In the genomic region with DNA sequence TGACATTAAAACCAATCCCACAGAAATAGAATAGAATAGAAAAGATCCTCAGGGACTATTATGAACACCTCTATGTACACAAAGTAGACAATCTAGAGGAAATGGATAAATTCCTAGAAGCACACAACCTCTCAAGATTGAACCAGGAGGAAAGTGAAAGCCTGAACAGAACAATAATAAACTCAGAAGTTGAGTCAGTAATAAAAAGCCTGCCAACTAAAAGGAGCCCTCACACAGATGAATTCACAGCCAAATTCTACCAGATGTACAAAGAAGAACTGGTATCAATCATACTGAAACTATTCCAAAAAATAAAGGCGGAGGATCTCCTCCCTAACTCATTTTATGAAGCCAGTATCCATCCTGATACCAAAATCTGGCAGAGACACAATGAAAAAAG, we compare ENCODE assay signal across 8 cellular contexts.
"Had no signal": no experiment of that assay in that cellular context is flagged by ENCODE, and none has a peak within 500 bp of the region (broad histone marks: within the 10 kb centered on the region; RNA-seq: fewer than 3 reads in every experiment).

No MANE protein-coding gene starts in this region.

- H3K4me2 ChIP-seq: GM23338 had no signal

- H3K4me3 ChIP-seq: GM23338, K562 had no signal

- FAIRE-seq: H1, H54, HTR-8/SVneo, K562 had no signal

- H2AFZ ChIP-seq: GM23338 had no signal

- DNase-seq: H9, IMR-90, KG1 had no signal

- ATAC-seq: GM23338, K562 had no signal
